Comparison of ENCODE assay signal across 2 cellular contexts in the genomic region with DNA sequence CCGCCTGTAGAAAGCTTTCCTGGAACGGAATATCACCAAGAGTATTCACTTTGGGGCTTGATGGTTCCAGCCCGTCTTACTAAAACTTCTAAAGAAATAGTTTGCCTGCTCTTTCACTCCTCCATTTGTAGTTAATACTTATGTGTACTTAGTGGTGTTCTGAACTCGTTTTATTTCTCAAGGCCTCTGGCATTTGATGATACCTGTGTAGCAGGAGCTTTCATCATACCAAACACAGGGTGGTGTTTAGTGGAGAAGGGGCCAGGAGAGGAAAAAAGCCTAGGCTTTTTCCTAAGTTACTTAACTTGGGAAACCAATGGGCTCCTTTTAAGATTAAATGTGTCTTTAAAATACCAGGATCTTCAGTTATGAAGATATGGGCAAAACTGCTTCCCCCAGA.
TF ChIP-seq lines count a peak whose summit lies in the region.

No MANE protein-coding gene starts in this region.

TF ChIP-seq in GM23338, 12 proteins besides CTCF, POLR2A, EP300 and RAD21 (continues in another document):
- TF ChIP-seq, protein P1, sequence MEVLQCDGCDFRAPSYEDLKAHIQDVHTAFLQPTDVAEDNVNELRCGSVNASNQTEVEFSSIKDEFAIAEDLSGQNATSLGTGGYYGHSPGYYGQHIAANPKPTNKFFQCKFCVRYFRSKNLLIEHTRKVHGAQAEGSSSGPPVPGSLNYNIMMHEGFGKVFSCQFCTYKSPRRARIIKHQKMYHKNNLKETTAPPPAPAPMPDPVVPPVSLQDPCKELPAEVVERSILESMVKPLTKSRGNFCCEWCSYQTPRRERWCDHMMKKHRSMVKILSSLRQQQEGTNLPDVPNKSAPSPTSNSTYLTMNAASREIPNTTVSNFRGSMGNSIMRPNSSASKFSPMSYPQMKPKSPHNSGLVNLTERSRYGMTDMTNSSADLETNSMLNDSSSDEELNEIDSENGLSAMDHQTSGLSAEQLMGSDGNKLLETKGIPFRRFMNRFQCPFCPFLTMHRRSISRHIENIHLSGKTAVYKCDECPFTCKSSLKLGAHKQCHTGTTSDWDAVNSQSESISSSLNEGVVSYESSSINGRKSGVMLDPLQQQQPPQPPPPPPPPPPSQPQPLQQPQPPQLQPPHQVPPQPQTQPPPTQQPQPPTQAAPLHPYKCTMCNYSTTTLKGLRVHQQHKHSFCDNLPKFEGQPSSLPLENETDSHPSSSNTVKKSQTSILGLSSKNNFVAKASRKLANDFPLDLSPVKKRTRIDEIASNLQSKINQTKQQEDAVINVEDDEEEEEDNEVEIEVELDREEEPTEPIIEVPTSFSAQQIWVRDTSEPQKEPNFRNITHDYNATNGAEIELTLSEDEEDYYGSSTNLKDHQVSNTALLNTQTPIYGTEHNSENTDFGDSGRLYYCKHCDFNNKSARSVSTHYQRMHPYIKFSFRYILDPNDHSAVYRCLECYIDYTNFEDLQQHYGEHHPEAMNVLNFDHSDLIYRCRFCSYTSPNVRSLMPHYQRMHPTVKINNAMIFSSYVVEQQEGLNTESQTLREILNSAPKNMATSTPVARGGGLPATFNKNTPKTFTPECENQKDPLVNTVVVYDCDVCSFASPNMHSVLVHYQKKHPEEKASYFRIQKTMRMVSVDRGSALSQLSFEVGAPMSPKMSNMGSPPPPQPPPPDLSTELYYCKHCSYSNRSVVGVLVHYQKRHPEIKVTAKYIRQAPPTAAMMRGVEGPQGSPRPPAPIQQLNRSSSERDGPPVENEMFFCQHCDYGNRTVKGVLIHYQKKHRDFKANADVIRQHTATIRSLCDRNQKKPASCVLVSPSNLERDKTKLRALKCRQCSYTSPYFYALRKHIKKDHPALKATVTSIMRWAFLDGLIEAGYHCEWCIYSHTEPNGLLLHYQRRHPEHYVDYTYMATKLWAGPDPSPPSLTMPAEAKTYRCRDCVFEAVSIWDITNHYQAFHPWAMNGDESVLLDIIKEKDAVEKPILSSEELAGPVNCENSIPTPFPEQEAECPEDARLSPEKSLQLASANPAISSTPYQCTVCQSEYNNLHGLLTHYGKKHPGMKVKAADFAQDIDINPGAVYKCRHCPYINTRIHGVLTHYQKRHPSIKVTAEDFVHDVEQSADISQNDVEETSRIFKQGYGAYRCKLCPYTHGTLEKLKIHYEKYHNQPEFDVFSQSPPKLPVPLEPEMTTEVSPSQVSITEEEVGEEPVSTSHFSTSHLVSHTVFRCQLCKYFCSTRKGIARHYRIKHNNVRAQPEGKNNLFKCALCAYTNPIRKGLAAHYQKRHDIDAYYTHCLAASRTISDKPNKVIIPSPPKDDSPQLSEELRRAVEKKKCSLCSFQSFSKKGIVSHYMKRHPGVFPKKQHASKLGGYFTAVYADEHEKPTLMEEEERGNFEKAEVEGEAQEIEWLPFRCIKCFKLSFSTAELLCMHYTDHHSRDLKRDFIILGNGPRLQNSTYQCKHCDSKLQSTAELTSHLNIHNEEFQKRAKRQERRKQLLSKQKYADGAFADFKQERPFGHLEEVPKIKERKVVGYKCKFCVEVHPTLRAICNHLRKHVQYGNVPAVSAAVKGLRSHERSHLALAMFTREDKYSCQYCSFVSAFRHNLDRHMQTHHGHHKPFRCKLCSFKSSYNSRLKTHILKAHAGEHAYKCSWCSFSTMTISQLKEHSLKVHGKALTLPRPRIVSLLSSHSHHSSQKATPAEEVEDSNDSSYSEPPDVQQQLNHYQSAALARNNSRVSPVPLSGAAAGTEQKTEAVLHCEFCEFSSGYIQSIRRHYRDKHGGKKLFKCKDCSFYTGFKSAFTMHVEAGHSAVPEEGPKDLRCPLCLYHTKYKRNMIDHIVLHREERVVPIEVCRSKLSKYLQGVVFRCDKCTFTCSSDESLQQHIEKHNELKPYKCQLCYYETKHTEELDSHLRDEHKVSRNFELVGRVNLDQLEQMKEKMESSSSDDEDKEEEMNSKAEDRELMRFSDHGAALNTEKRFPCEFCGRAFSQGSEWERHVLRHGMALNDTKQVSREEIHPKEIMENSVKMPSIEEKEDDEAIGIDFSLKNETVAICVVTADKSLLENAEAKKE (CRISPR knock-in tag; IDR thresholded peaks at IDR 0.05), result no peak
- TF ChIP-seq POLR2AphosphoS5 (IDR thresholded peaks at IDR 0.05; ENCODE audit: low read depth), result no peak
- TF ChIP-seq EZH2 (IDR thresholded peaks at IDR 0.05; ENCODE audit: low read depth, unreplicated experiment), result no peak
- TF ChIP-seq ZNF114 (CRISPR knock-in tag; IDR thresholded peaks at IDR 0.05), result no peak
- TF ChIP-seq CREB1 (CRISPR knock-in tag; IDR thresholded peaks at IDR 0.05; ENCODE audit: low read depth), result no peak
- TF ChIP-seq, protein P2, sequence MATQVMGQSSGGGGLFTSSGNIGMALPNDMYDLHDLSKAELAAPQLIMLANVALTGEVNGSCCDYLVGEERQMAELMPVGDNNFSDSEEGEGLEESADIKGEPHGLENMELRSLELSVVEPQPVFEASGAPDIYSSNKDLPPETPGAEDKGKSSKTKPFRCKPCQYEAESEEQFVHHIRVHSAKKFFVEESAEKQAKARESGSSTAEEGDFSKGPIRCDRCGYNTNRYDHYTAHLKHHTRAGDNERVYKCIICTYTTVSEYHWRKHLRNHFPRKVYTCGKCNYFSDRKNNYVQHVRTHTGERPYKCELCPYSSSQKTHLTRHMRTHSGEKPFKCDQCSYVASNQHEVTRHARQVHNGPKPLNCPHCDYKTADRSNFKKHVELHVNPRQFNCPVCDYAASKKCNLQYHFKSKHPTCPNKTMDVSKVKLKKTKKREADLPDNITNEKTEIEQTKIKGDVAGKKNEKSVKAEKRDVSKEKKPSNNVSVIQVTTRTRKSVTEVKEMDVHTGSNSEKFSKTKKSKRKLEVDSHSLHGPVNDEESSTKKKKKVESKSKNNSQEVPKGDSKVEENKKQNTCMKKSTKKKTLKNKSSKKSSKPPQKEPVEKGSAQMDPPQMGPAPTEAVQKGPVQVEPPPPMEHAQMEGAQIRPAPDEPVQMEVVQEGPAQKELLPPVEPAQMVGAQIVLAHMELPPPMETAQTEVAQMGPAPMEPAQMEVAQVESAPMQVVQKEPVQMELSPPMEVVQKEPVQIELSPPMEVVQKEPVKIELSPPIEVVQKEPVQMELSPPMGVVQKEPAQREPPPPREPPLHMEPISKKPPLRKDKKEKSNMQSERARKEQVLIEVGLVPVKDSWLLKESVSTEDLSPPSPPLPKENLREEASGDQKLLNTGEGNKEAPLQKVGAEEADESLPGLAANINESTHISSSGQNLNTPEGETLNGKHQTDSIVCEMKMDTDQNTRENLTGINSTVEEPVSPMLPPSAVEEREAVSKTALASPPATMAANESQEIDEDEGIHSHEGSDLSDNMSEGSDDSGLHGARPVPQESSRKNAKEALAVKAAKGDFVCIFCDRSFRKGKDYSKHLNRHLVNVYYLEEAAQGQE (IDR thresholded peaks at IDR 0.05; ENCODE audit: unreplicated experiment), result no peak
- TF ChIP-seq STAT1 (IDR thresholded peaks at IDR 0.05; ENCODE audit: unreplicated experiment), result no peak
- TF ChIP-seq NANOG (IDR thresholded peaks at IDR 0.05; ENCODE audit: borderline replicate concordance), result no peak
- TF ChIP-seq JUNB (IDR thresholded peaks at IDR 0.05; ENCODE audit: unreplicated experiment), result no peak
- TF ChIP-seq EZH2phosphoT487 (IDR thresholded peaks at IDR 0.05; ENCODE audit: unreplicated experiment), result no peak

TF ChIP-seq in H1, 55 proteins besides CTCF, POLR2A, EP300 and RAD21:
- TF ChIP-seq SAP30 (IDR thresholded peaks at IDR 0.05; ENCODE audit: insufficient read depth, insufficient replicate concordance, low read length) (no peak), JUND (IDR thresholded peaks at IDR 0.05; ENCODE audit: low read length) (no peak), SP2 (IDR thresholded peaks at IDR 0.05; ENCODE audit: low read length) (no peak), BCL11A (IDR thresholded peaks at IDR 0.05; ENCODE audit: low read depth in 2 of 2, low read length in 2 of 2) (no peak), SIRT6 (IDR thresholded peaks at IDR 0.05; ENCODE audit: low read length) (no peak), RBBP5 (IDR thresholded peaks at IDR 0.05; ENCODE audit: borderline replicate concordance, low read depth, low read length) (no peak)
